Comparison of ENCODE assay signal across 8 cellular contexts in the genomic region with DNA sequence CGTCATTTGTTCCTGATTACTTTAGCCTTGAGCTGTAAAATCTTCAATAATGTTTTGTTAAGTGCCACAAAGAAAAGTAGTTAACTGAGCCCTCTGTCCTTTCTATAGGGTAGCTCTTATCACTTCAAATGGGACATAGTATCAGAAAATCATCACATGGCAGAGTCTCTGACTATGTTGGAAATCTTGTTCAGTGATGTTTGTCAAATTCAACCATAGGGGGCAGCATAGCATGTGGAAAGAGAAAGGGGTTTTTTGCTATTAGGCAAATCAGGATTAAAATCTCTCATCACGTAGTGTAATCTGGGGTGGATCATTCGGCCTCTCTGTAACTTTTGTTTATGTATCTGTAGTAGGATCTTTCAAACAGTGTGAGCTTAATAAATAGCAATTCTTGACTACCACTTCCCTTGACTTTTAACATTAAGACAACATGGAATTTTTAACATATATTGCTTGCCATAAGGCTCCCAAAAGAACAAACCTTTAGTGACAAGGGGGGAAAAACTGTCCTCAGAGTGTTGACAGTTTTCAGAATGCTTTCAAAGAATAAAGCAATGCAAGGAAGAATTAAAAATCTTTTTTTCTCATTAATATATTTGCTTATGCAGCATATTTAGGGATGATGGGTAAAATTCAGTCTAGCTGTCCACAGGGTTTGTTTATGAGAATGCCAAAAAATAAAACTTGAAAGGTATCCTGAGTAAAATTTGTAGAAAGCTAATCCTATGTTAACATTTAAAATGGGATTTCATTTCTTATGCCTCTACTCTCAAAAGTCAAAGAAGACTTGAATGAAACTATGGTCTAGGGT.
DNase-seq lines count a peak whose midpoint lies in the region; ATAC-seq, FAIRE-seq and TF ChIP-seq lines count a peak whose summit lies in the region.

No MANE protein-coding gene starts in this region.

- peak; percentile 72 for TF ChIP-seq RAD21 in GM12878 (IDR thresholded peaks at IDR 0.05; ENCODE audit: insufficient read depth, low read depth, low read length)

- no peak overlapping the region for H2AFZ ChIP-seq in GM12878 (ENCODE audit: control insufficient read depth, low read depth, low read length)

- no peaks in the 10 kb centered on the region for H3K9me3 Mint-ChIP-seq in stimulated activated memory B cell treated with anti-CD40 and anti-IgM and Interleukin-4, amounts not matched to agents 10 μg/mL and 1 μg/mL and 100 μg/mL, for 72 hours

- H3K4me2 ChIP-seq in GM12878 (ENCODE audit: control insufficient read depth, insufficient read depth), result no peak overlapping the region

- peak; percentile 80 for FAIRE-seq in GM12878 (lab: Jason Lieb, UNC)

- BruUV-seq in GM12878 (replicated peaks; lab: Mats Ljungman, UMichigan), result no TSS peak

- peaks cover 8% of the 10 kb centered on the region for H3K79me2 ChIP-seq in GM12878 (ENCODE audit: control insufficient read depth, insufficient read depth, low read length)

- POLR2A ChIA-PET in GM12878 (lab: Charles Lee), result interaction anchor here (0.5 to 1.3 kb wide), 4 partner anchors 12 to 234 kb away, joined by 4 to 7 read pairs (median 4); no protein-coding TSS in a partner anchor

- intact Hi-C loops in GM12878 (cut with micrococcal nuclease; ENCODE audit: unreplicated experiment) (loop anchor here (2.0 kb wide), 2 partner anchors 232 to 326 kb away; no protein-coding TSS in a partner anchor), left colon (cut with DNase I, micrococcal nuclease) (no loop called here), posterior vena cava (cut with DNase I) (no loop called here)

- ATAC-seq in GM12878 (peak; percentile 86), left colon (peak; percentile 79), GM21390 (IDR thresholded peaks at IDR 0.05; ENCODE audit: unreplicated experiment) (no peak)
- no peak for ATAC-seq in stimulated activated memory B cell treated with anti-CD40 and anti-IgM and Interleukin-4, amounts not matched to agents 10 μg/mL and 1 μg/mL and 100 μg/mL, for 72 hours

- RAD21 ChIA-PET in GM12878 (lab: Charles Lee; ENCODE audit: unreplicated experiment), result interaction anchor here (0.7 to 2.8 kb wide), 17 partner anchors 9 to 719 kb away, joined by 3 to 19 read pairs (median 4); no protein-coding TSS in a partner anchor

- DNase-seq in AG10803 (ENCODE audit: low read depth), result peak; percentile 31
- DNase-seq in GDM1 (lab: John Stamatoyannopoulos, UW), result peak; percentile 31
- peak; percentile 17 for DNase-seq in NCI-H1048 (lab: John Stamatoyannopoulos, UW)
- no peak for DNase-seq in GM12878 (ENCODE audit: low read depth, low spot score)
- no peak for DNase-seq in left colon
- DNase-seq in posterior vena cava (ENCODE audit: low spot score), result no peak

- WGBS in GM12878 (ENCODE audit: insufficient coverage, insufficient replicate concordance, low lambda C conversion rate, missing lambda C conversion rate), result 33% methylated on average over 3 of the region's 3 CpGs

- no peak for TF ChIP-seq EP300 in GM12878 (IDR thresholded peaks at IDR 0.05; ENCODE audit: borderline replicate concordance in 1 of 2, control insufficient read depth in 1 of 2, low read depth in 2 of 2, low read length in 2 of 2)

- H3K36me3 Mint-ChIP-seq in stimulated activated memory B cell treated with anti-CD40 and anti-IgM and Interleukin-4, amounts not matched to agents 10 μg/mL and 1 μg/mL and 100 μg/mL, for 72 hours, result peaks cover 33% of the 10 kb centered on the region

- no peak overlapping the region for H3K27ac Mint-ChIP-seq in stimulated activated memory B cell treated with anti-CD40 and anti-IgM and Interleukin-4, amounts not matched to agents 10 μg/mL and 1 μg/mL and 100 μg/mL, for 72 hours

- H3K4me3 Mint-ChIP-seq in stimulated activated memory B cell treated with anti-CD40 and anti-IgM and Interleukin-4, amounts not matched to agents 10 μg/mL and 1 μg/mL and 100 μg/mL, for 72 hours, result no peak overlapping the region

- H3K27me3 Mint-ChIP-seq in stimulated activated memory B cell treated with anti-CD40 and anti-IgM and Interleukin-4, amounts not matched to agents 10 μg/mL and 1 μg/mL and 100 μg/mL, for 72 hours, result no peaks in the 10 kb centered on the region

- no peaks in the 10 kb centered on the region for H4K20me1 ChIP-seq in GM12878 (ENCODE audit: control insufficient read depth, insufficient read depth)

- H3K9me3 ChIP-seq in GM12878 (replicated peaks; ENCODE audit: control insufficient read depth, insufficient read depth, low read length), result no peaks in the 10 kb centered on the region

- no peak overlapping the region for H3K9ac ChIP-seq in GM12878 (ENCODE audit: control insufficient read depth, insufficient read depth, low read length)

- in situ Hi-C loops in GM12878 (cut with MboI), result no loop called here

- TF ChIP-seq POLR2A in GM12878 (IDR thresholded peaks at IDR 0.05; ENCODE audit: low read depth, low read length), result no peak

- no peak overlapping the region for H3K4me3 ChIP-seq in AG10803 (ENCODE audit: low read length)
- H3K4me3 ChIP-seq in GM12878, result no peak overlapping the region

- peaks cover 14% of the 10 kb centered on the region for H3K4me1 Mint-ChIP-seq in stimulated activated memory B cell treated with anti-CD40 and anti-IgM and Interleukin-4, amounts not matched to agents 10 μg/mL and 1 μg/mL and 100 μg/mL, for 72 hours

- no peak overlapping the region for H3K27ac ChIP-seq in GM12878 (ENCODE audit: control insufficient read depth, insufficient read depth)

- H3K27me3 ChIP-seq in GM12878 (replicated peaks in 1 of 2; ENCODE audit: control insufficient read depth in 2 of 2, insufficient read depth in 2 of 2, low read length in 1 of 2), result no peaks in the 10 kb centered on the region

- CTCF ChIA-PET in GM12878 (lab: Yijun Ruan, JAX), result interaction anchor here (0.6 to 5.4 kb wide), 51 partner anchors 9 to 718 kb away, joined by 3 to 77 read pairs (median 5); a partner anchor contains a TSS

- H3K36me3 ChIP-seq in GM12878 (ENCODE audit: control insufficient read depth in 2 of 2, insufficient read depth in 2 of 2, low read length in 1 of 2), result peaks cover 0 to 11% of the 10 kb centered on the region in 2 experiments

- SMC1A ChIA-PET in GM12878 (lab: Charles Lee; ENCODE audit: uncharacterized antibody, unreplicated experiment), result interaction anchor here (0.6 to 4.9 kb wide), 37 partner anchors 7 to 706 kb away, joined by 3 to 58 read pairs (median 4); no protein-coding TSS in a partner anchor

- no peaks in the 10 kb centered on the region for H3K4me1 ChIP-seq in GM12878 (ENCODE audit: control insufficient read depth, insufficient read depth, low read length)

- TF ChIP-seq CTCF in AG10803 (conservative IDR thresholded peaks at IDR 0.05; ENCODE audit: low read length) (peak; percentile 68), GM12878 (IDR thresholded peaks at IDR 0.05 in 2 of 3, conservative IDR thresholded peaks at IDR 0.05 in 1 of 3; ENCODE audit: control insufficient read depth in 2 of 3, extremely low read depth in 1 of 3, insufficient read depth in 1 of 3, low read depth in 3 of 3, low read length in 3 of 3) (peak; percentile 53 to 58 (median 58); a peak in 5 of 6 replicates)

TF ChIP-seq in GM12878, 131 proteins besides CTCF, POLR2A, EP300 and RAD21:
- peak; percentile 27 for TF ChIP-seq KLF5 (IDR thresholded peaks at IDR 0.05; ENCODE audit: partially characterized antibody)
- TF ChIP-seq SMC3 (IDR thresholded peaks at IDR 0.05; ENCODE audit: borderline replicate concordance, low read length), result no peak; the same call in 1 of the 2 replicates
TF ChIP-seq in GM12878: peak in this region for 1.

Comparison
In these comparisons a context has a peak if more than half of its experiments do, and no peak if none do; other contexts are left out.
1. DNase-seq: peak in AG10803 (single experiment), GDM1 (single experiment) and NCI-H1048 (single experiment); none in GM12878 (single experiment), left colon (0 of 2) and posterior vena cava (single experiment).
2. ATAC-seq: peak in GM12878 (single experiment) and left colon (single experiment); none in stimulated activated memory B cell treated with anti-CD40 and anti-IgM and Interleukin-4, amounts not matched to agents 10 μg/mL and 1 μg/mL and 100 μg/mL, for 72 hours (single experiment) and GM21390 (single experiment).